In genomic region chr4:75391489-75392166, GRCh38 we compare ENCODE assay signal across 23 cellular contexts.
DNase-seq lines count a peak whose midpoint lies in the region; ATAC-seq, FAIRE-seq and TF ChIP-seq lines count a peak whose summit lies in the region.
"Had no signal": no experiment of that assay in that cellular context is flagged by ENCODE, and none has a peak within 500 bp of the region (broad histone marks: within the 10 kb centered on the region; RNA-seq: fewer than 3 reads in every experiment).

No MANE protein-coding gene starts in this region.

- no peak for TF ChIP-seq EP300 in gastroesophageal sphincter (IDR thresholded peaks at IDR 0.05)

- TF ChIP-seq POLR2A in gastroesophageal sphincter (IDR thresholded peaks at IDR 0.05): no peak

- no peaks in the 10 kb centered on the region for H3K4me1 ChIP-seq in gastroesophageal sphincter

- no peak for TF ChIP-seq CTCF in gastroesophageal sphincter (IDR thresholded peaks at IDR 0.05)

- no peaks in the 10 kb centered on the region for H3K9me3 ChIP-seq in gastroesophageal sphincter

- FAIRE-seq in islet of Langerhans (lab: Jason Lieb, UNC): peak; percentile 80
- FAIRE-seq: K562 had no signal

- DNase-seq in NOMO-1 treated with DMSO at 0.1 percent for 48 hours (lab: John Stamatoyannopoulos, UW; ENCODE audit: unreplicated experiment) (peak; percentile 18), NOMO-1 treated with dmso at 0.1 percent for 144 hours (lab: John Stamatoyannopoulos, UW; ENCODE audit: unreplicated experiment) (no peak), SKM-1 treated with dmso at 0.1 percent for 144 hours (lab: John Stamatoyannopoulos, UW; ENCODE audit: unreplicated experiment) (peak; percentile 29), superior temporal gyrus (ENCODE audit: extremely low spot score) (peak; percentile 12)
- DNase-seq: 8988T; Calu3; CD8-positive, alpha-beta T cell; DMS53; EL; NCI-H1417; NCI-H187; NCI-H2107; NCI-H226; NCI-H524; OCI-M1; Right ventricle myocardium superior; T-helper 1 cell had no signal

- H3K27me3 ChIP-seq in gastroesophageal sphincter: no peaks in the 10 kb centered on the region

- H3K4me3 ChIP-seq in gastroesophageal sphincter: no peak overlapping the region
- H3K4me3 ChIP-seq: K562 had no signal

- no peak overlapping the region for H3K27ac ChIP-seq in gastroesophageal sphincter

- WGBS in gastroesophageal sphincter (ENCODE audit: low coverage in 1 of 2), 2 donors: 67 to 83% methylated on average over 1 of the region's 1 CpG

- H3K36me3 ChIP-seq in gastroesophageal sphincter: no peaks in the 10 kb centered on the region

- no peak for ATAC-seq in GM19023 (IDR thresholded peaks at IDR 0.05; ENCODE audit: unreplicated experiment)
- no peak for ATAC-seq in gastroesophageal sphincter
- no peak for ATAC-seq in HG02623 (IDR thresholded peaks at IDR 0.05; ENCODE audit: unreplicated experiment)
- ATAC-seq: CD8-positive, alpha-beta T cell; HCT116; K562 had no signal
